Comparison of ENCODE assay signal across 1 cellular context in the genomic region with DNA sequence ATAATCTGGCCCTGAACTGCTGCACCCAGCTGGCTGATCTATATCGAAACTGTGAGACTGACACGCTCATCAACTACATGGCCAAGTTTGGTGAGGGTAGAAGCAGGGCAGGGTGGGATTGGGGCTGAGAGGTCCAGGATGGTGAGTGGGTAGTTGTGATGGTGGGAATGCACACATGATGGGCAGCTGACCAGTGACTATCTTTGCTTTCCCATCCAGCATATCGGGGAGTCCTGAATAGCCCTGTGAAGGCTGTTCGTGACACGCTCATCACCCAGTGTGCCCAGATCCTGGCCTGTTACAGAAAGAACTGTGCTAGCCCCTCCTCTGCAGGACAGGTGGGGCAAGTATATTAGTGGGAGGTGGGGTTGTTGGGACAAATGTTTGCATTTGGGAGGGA.
TF ChIP-seq lines count a peak whose summit lies in the region.

No MANE protein-coding gene starts in this region.

TF ChIP-seq in H1, 55 proteins besides CTCF, POLR2A, EP300 and RAD21:
- TF ChIP-seq SIRT6 (IDR thresholded peaks at IDR 0.05; ENCODE audit: low read length) (no peak), RXRA (IDR thresholded peaks at IDR 0.05; ENCODE audit: insufficient read depth, low read depth, low read length) (no peak), TBP (IDR thresholded peaks at IDR 0.05; ENCODE audit: low read depth, low read length) (no peak), CBX8 (IDR thresholded peaks at IDR 0.05; ENCODE audit: borderline replicate concordance, low read depth, low read length) (no peak), EGR1 (IDR thresholded peaks at IDR 0.05; ENCODE audit: borderline replicate concordance, low read depth, low read length) (no peak), CHD2 (IDR thresholded peaks at IDR 0.05; ENCODE audit: low read length) (no peak), NANOG (IDR thresholded peaks at IDR 0.05; ENCODE audit: insufficient read depth, low read depth, low read length, poor library complexity, severe bottlenecking) (no peak), HDAC2 (IDR thresholded peaks at IDR 0.05; ENCODE audit: borderline replicate concordance in 1 of 2, low read depth in 2 of 2, low read length in 2 of 2) (no peak), JUND (IDR thresholded peaks at IDR 0.05; ENCODE audit: low read length) (no peak), CREB1 (IDR thresholded peaks at IDR 0.05) (no peak), ZNF274 (IDR thresholded peaks at IDR 0.05; ENCODE audit: borderline replicate concordance, extremely low read depth, low read length) (no peak), GTF2F1 (IDR thresholded peaks at IDR 0.05; ENCODE audit: borderline replicate concordance, low read depth, low read length) (no peak), SP1 (IDR thresholded peaks at IDR 0.05; ENCODE audit: low read depth, low read length) (no peak), SIX5 (IDR thresholded peaks at IDR 0.05; ENCODE audit: low read depth, low read length) (no peak), POU5F1 (IDR thresholded peaks at IDR 0.05; ENCODE audit: low read depth, low read length) (no peak), SUZ12 (IDR thresholded peaks at IDR 0.05; ENCODE audit: low read length) (no peak), PHF8 (conservative IDR thresholded peaks at IDR 0.05; ENCODE audit: low read depth, low read length) (no peak), RFX5 (IDR thresholded peaks at IDR 0.05; ENCODE audit: borderline replicate concordance, low read depth, low read length) (no peak)
- TF ChIP-seq, protein P1, sequence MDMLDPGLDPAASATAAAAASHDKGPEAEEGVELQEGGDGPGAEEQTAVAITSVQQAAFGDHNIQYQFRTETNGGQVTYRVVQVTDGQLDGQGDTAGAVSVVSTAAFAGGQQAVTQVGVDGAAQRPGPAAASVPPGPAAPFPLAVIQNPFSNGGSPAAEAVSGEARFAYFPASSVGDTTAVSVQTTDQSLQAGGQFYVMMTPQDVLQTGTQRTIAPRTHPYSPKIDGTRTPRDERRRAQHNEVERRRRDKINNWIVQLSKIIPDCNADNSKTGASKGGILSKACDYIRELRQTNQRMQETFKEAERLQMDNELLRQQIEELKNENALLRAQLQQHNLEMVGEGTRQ (IDR thresholded peaks at IDR 0.05; ENCODE audit: low read length): no peak
- TF ChIP-seq, protein P2, sequence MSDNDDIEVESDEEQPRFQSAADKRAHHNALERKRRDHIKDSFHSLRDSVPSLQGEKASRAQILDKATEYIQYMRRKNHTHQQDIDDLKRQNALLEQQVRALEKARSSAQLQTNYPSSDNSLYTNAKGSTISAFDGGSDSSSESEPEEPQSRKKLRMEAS (IDR thresholded peaks at IDR 0.05): no peak
TF ChIP-seq in H1: peak in this region for 0.
